In the genomic region with DNA sequence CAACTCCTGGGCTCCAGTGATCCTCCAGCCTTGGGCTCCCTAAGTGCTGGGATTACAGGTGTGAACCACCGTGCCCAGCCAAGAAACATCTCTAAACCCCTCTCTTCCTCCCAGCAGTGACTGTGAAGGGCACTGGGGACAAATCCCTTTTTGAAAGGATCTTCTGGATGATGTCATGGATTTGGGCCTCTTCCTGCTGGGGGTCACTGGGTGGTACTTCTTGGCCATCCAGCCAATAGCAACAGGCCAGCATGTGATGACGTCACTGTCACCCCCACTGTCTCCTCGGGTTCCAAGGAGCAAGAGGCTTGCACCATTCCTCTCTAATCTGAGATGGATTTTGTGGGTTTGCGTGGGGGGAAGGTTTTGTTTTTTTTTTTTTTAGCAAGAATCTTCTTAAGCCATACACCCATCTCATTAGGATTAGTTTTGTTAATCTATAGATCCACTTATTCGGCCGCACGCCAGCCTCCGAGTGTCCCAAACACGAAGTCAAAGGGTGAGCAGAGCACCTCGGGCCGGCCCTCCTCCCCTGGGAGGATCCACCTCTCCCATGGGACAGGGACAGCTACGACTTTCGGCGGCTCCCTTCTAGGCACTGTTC, we compare ENCODE assay signal across 11 cellular contexts.
A peak's percentile ranks its signal among the peaks of the same experiment; 100 is the strongest.
DNase-seq lines count a peak whose midpoint lies in the region; ATAC-seq and TF ChIP-seq lines count a peak whose summit lies in the region.
"Had no signal": no experiment of that assay in that cellular context is flagged by ENCODE, and none has a peak within 500 bp of the region (broad histone marks: within the 10 kb centered on the region; RNA-seq: fewer than 3 reads in every experiment).

No MANE protein-coding gene starts in this region.

- H3K9me3 Mint-ChIP-seq in nephron = no peaks in the 10 kb centered on the region

- DNase-seq in ELR (ENCODE audit: low read depth) = peak; percentile 63
- DNase-seq in MV-4-11 (lab: John Stamatoyannopoulos, UW) = peak; percentile 64
- DNase-seq in brain microvascular endothelial cell = peak; percentile 59
- no peak for DNase-seq in activated CD4-positive, alpha-beta T cell treated with anti-CD3 and anti-CD28 coated beads, Interleukin-2, amount 50 U/mL, for 1 hour
- DNase-seq in stimulated activated CD4-positive, alpha-beta T cell treated with anti-CD3 and anti-CD28 coated beads, Interleukin-2, amount 100 ng/mL, for 48 hours = no peak
- DNase-seq: RPMI8226; stimulated activated CD4-positive, alpha-beta T cell treated with anti-CD3 and anti-CD28 coated beads, Interleukin-15, amount 100 ng/mL, for 24 hours had no signal

- H3K4me3 Mint-ChIP-seq in nephron = no peak overlapping the region

- in situ Hi-C loops in brain microvascular endothelial cell (cut with HindIII; ENCODE audit: low pct_ligation_motif_present, low sequenced_read_pairs) = no loop called here

- no peak overlapping the region for H3K4me3 ChIP-seq in brain microvascular endothelial cell (ENCODE audit: low read depth, low read length)
- H3K4me3 ChIP-seq: lung had no signal

- no peaks in the 10 kb centered on the region for H3K27me3 ChIP-seq in brain microvascular endothelial cell (replicated peaks)

- H3K4me1 Mint-ChIP-seq in nephron = peaks cover 11% of the 10 kb centered on the region

- ATAC-seq in GM21723 (IDR thresholded peaks at IDR 0.05; ENCODE audit: unreplicated experiment) = no peak
- no peak for ATAC-seq in GM18511 (IDR thresholded peaks at IDR 0.05; ENCODE audit: unreplicated experiment)

- H3K36me3 ChIP-seq in brain microvascular endothelial cell (replicated peaks) = no peaks in the 10 kb centered on the region

- TF ChIP-seq CTCF in brain microvascular endothelial cell (IDR thresholded peaks at IDR 0.05; ENCODE audit: low read depth, low read length, missing control alignments) = no peak
- no peak for TF ChIP-seq CTCF in nephron (IDR thresholded peaks at IDR 0.05; ENCODE audit: unreplicated experiment in 3 of 3)

- H3K36me3 Mint-ChIP-seq in nephron (ENCODE audit: low read depth) = no peaks in the 10 kb centered on the region

- peaks cover 18% of the 10 kb centered on the region for H3K27me3 Mint-ChIP-seq in nephron (ENCODE audit: low read depth)

- H3K27ac Mint-ChIP-seq in nephron = peak overlapping the region in 2 of 3 experiments; percentile 29 to 47

- no peak overlapping the region for H3K27ac ChIP-seq in brain microvascular endothelial cell

Comparison
In these comparisons a context has a peak if more than half of its experiments do, and no peak if none do; other contexts are left out.
1. DNase-seq: peak in ELR (single experiment), MV-4-11 (single experiment) and brain microvascular endothelial cell (single experiment); none in activated CD4-positive, alpha-beta T cell treated with anti-CD3 and anti-CD28 coated beads, Interleukin-2, amount 50 U/mL, for 1 hour (single experiment) and stimulated activated CD4-positive, alpha-beta T cell treated with anti-CD3 and anti-CD28 coated beads, Interleukin-2, amount 100 ng/mL, for 48 hours (0 of 2).